Comparison of ENCODE assay signal across 8 cellular contexts in the genomic region with DNA sequence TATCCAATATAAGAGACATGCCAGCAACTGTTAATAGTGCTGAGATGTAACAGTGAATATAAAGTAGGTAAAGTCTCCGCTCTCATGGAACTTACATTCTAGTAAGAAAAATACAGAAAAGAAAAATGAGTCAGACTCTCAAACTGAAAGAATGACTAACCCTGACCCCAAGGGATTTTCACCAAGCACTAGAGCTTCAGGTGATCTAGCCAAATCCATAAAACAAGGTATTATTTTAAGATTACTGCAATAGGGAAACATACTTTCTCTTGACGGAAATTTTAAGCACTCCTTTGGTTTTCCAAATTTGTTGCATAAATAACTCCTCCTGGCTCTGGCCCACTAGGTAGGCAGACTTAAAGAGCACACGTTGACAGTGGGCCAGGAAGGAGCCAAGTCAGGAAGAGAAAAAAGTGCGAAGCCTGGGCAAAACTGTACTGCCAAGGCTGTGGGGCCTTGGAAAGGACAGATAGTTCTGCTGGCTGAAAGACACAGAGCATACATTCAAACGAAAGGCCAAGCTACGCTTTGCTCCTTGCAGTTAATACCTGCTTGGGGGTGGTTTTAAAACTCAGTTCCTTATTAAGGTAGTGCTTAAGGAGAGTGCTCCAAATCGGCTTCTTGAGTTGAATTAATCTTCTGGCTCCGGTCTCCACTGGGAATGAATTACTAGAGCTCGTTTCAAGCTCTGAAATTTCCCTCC. TPM values are rescaled to one million over a fixed set of nuclear protein-coding genes. Genes with fewer than 3 reads are reported as not detected.
DNase-seq lines count a peak whose midpoint lies in the region; ATAC-seq and TF ChIP-seq lines count a peak whose summit lies in the region.

No MANE protein-coding gene starts in this region.

- ATAC-seq in GM18867 (IDR thresholded peaks at IDR 0.05; ENCODE audit: unreplicated experiment): peak; percentile 39
- peak; percentile 41 for ATAC-seq in HG03342 (IDR thresholded peaks at IDR 0.05; ENCODE audit: unreplicated experiment)
- ATAC-seq in activated CD8-positive, alpha-beta T cell treated with anti-CD3 and anti-CD28 coated beads, Interleukin-2, amount 10 ng/mL, durations not matched to agents 7 days and 5 days: no peak
- ATAC-seq in stimulated activated naive CD8-positive, alpha-beta T cell treated with anti-CD3 and anti-CD28 coated beads, Interleukin-15, Interleukin-2, amounts not matched to agents 100 U/mL and 50 U/mL, for 24 hours: peak; percentile 69

- no peaks in the 10 kb centered on the region for H3K27me3 Mint-ChIP-seq in activated CD8-positive, alpha-beta T cell treated with anti-CD3 and anti-CD28 coated beads, Interleukin-2, amount 10 ng/mL, durations not matched to agents 7 days and 5 days (ENCODE audit: low read depth)

- H3K27me3 ChIP-seq in iPS-15b (ENCODE audit: control insufficient read depth, insufficient read depth, low read length): no peaks in the 10 kb centered on the region

- POLR2A ChIA-PET in activated CD8-positive, alpha-beta T cell treated with anti-CD3 and anti-CD28 coated beads, Interleukin-2, amount 10 ng/mL, durations not matched to agents 7 days and 5 days (lab: Charles Lee): no interaction called here

- DNase-seq in AG10803 (ENCODE audit: low read depth) (no peak), NCI-H1092 treated with DMSO at 0.1 percent for 48 hours (lab: John Stamatoyannopoulos, UW) (no peak)
- DNase-seq in activated CD8-positive, alpha-beta T cell treated with anti-CD3 and anti-CD28 coated beads, Interleukin-2, amount 10 ng/mL, durations not matched to agents 7 days and 5 days: no peak
- peak; percentile 11 for DNase-seq in stimulated activated naive CD8-positive, alpha-beta T cell treated with anti-CD3 and anti-CD28 coated beads, Interleukin-15, Interleukin-2, amounts not matched to agents 100 U/mL and 50 U/mL, for 24 hours
- DNase-seq in activated effector memory CD4-positive, alpha-beta T cell treated with anti-CD3 and anti-CD28 coated beads, Interleukin-2, amount 50 U/mL, for 16 hours: no peak

- CTCF ChIA-PET in activated CD8-positive, alpha-beta T cell treated with anti-CD3 and anti-CD28 coated beads, Interleukin-2, amount 10 ng/mL, durations not matched to agents 7 days and 5 days (lab: Charles Lee): interaction anchor here (1.2 to 4.7 kb wide), 4 partner anchors 21 to 181 kb away, joined by 3 to 21 read pairs (median 3); no protein-coding TSS in a partner anchor

- H3K27ac Mint-ChIP-seq in activated CD8-positive, alpha-beta T cell treated with anti-CD3 and anti-CD28 coated beads, Interleukin-2, amount 10 ng/mL, durations not matched to agents 7 days and 5 days: peak overlapping the region; percentile 83

- peak overlapping the region; percentile 81 for H3K9ac ChIP-seq in iPS-15b (ENCODE audit: low read depth, low read length)

- TF ChIP-seq CTCF in AG10803 (conservative IDR thresholded peaks at IDR 0.05; ENCODE audit: low read length): no peak

- H3K4me3 ChIP-seq in AG10803 (ENCODE audit: low read length): peak overlapping the region; percentile 83
- H3K4me3 ChIP-seq in iPS-15b (ENCODE audit: low read depth, low read length): peak overlapping the region; percentile 98

- peaks cover 33% of the 10 kb centered on the region for H3K4me1 Mint-ChIP-seq in activated CD8-positive, alpha-beta T cell treated with anti-CD3 and anti-CD28 coated beads, Interleukin-2, amount 10 ng/mL, durations not matched to agents 7 days and 5 days (ENCODE audit: low read depth)

- peaks cover 29% of the 10 kb centered on the region for H3K36me3 Mint-ChIP-seq in activated CD8-positive, alpha-beta T cell treated with anti-CD3 and anti-CD28 coated beads, Interleukin-2, amount 10 ng/mL, durations not matched to agents 7 days and 5 days (ENCODE audit: low read depth)

- H3K9me3 ChIP-seq in iPS-15b (ENCODE audit: control insufficient read depth, insufficient read depth, low read length): no peaks in the 10 kb centered on the region

- H3K4me1 ChIP-seq in iPS-15b (ENCODE audit: control insufficient read depth, insufficient read depth, low read length): peaks cover 10% of the 10 kb centered on the region

- H3K9me3 Mint-ChIP-seq in activated CD8-positive, alpha-beta T cell treated with anti-CD3 and anti-CD28 coated beads, Interleukin-2, amount 10 ng/mL, durations not matched to agents 7 days and 5 days (ENCODE audit: insufficient read depth): no peaks in the 10 kb centered on the region

- peak overlapping the region; percentile 99 for H3K4me3 Mint-ChIP-seq in activated CD8-positive, alpha-beta T cell treated with anti-CD3 and anti-CD28 coated beads, Interleukin-2, amount 10 ng/mL, durations not matched to agents 7 days and 5 days

- H3K36me3 ChIP-seq in iPS-15b (ENCODE audit: control insufficient read depth, insufficient read depth, low read length): peaks cover 6% of the 10 kb centered on the region

RNA-seq across cellular contexts. Expression of a gene that starts 1.4 kb away (rescaled TPM):
- total RNA-seq in activated CD8-positive, alpha-beta T cell treated with anti-CD3 and anti-CD28 coated beads, Interleukin-2, amount 10 ng/mL, durations not matched to agents 7 days and 5 days: 10 to 100 TPM; 91.8 to 96.4 TPM

RNA-seq across cellular contexts. Expression of a gene that starts 48.1 kb away (rescaled TPM):
- total RNA-seq in activated CD8-positive, alpha-beta T cell treated with anti-CD3 and anti-CD28 coated beads, Interleukin-2, amount 10 ng/mL, durations not matched to agents 7 days and 5 days: 10 to 100 TPM in 1 of 2 experiments, 1 to 10 TPM in 1; 9.9 to 10.3 TPM
